Comparison of ENCODE assay signal across 14 cellular contexts in genomic region chr2:36731941-36732700, GRCh38. TPM values are rescaled to one million over a fixed set of nuclear protein-coding genes. Genes with fewer than 3 reads are reported as not detected.
DNase-seq lines count a peak whose midpoint lies in the region; ATAC-seq, FAIRE-seq and TF ChIP-seq lines count a peak whose summit lies in the region.
"Had no signal": no experiment of that assay in that cellular context is flagged by ENCODE, and none has a peak within 500 bp of the region (broad histone marks: within the 10 kb centered on the region; RNA-seq: fewer than 3 reads in every experiment).

No MANE protein-coding gene starts in this region.

- H3K4me1 ChIP-seq in HAP-1 (peaks cover 28% of the 10 kb centered on the region), astrocyte (ENCODE audit: insufficient read depth, low read length) (no peaks in the 10 kb centered on the region), keratinocyte (ENCODE audit: control insufficient read depth, extremely low read depth, insufficient read depth, low read length) (no peaks in the 10 kb centered on the region)

- peak; percentile 52 for DNase-seq in AG09309 (ENCODE audit: low read depth)
- DNase-seq in HAP-1 (ENCODE audit: low spot score in 2 of 2) = peak; percentile 82 to 97
- peak; percentile 61 for DNase-seq in astrocyte (ENCODE audit: low read depth)
- DNase-seq in keratinocyte (ENCODE audit: low read depth, low spot score) = no peak
- no peak for DNase-seq in activated T-cell treated with anti-CD3 and anti-CD28 coated beads for 4 hours
- no peak for DNase-seq in activated CD4-positive, CD25-positive, alpha-beta regulatory T cell (lab: John Stamatoyannopoulos, UW)
- DNase-seq in stimulated activated CD4-positive, alpha-beta T cell treated with anti-CD3 and anti-CD28 coated beads, Interleukin-2, amount 100 ng/mL, for 24 hours = no peak
- DNase-seq: mesendoderm, NCI-H2171, occipital lobe, substantia nigra had no signal

- H3K27me3 ChIP-seq in HAP-1 (ENCODE audit: low read depth) (no peaks in the 10 kb centered on the region), astrocyte (ENCODE audit: insufficient read depth, low read length) (no peaks in the 10 kb centered on the region), keratinocyte (ENCODE audit: control insufficient read depth, extremely low read depth, insufficient read depth, low read length) (no peaks in the 10 kb centered on the region)

- ATAC-seq in GM21390 (IDR thresholded peaks at IDR 0.05; ENCODE audit: unreplicated experiment) = no peak

- H3K9me3 ChIP-seq in HAP-1 (peaks cover 4% of the 10 kb centered on the region; the same call in 1 of the 2 replicates), astrocyte (ENCODE audit: insufficient read depth, low read depth, low read length) (peaks cover 4% of the 10 kb centered on the region), keratinocyte (ENCODE audit: control insufficient read depth, low read depth, low read length) (no peaks in the 10 kb centered on the region)

- H3K4me3 ChIP-seq in AG09309 (ENCODE audit: control insufficient read depth, low read depth, low read length) = no peak overlapping the region
- H3K4me3 ChIP-seq in HAP-1 = no peak overlapping the region
- H3K4me3 ChIP-seq in astrocyte (ENCODE audit: insufficient read depth, low read depth, low read length) = no peak overlapping the region
- no peak overlapping the region for H3K4me3 ChIP-seq in keratinocyte (ENCODE audit: control insufficient read depth in 2 of 3, extremely low read depth in 1 of 3, insufficient read depth in 2 of 3, low read depth in 1 of 3, low read length in 3 of 3)

- no peaks in the 10 kb centered on the region for H3K9me1 ChIP-seq in keratinocyte (ENCODE audit: control insufficient read depth, extremely low read depth, insufficient read depth, low read length)

- H4K20me1 ChIP-seq in astrocyte (ENCODE audit: insufficient read depth, low read length) = no peaks in the 10 kb centered on the region
- no peaks in the 10 kb centered on the region for H4K20me1 ChIP-seq in keratinocyte (ENCODE audit: control insufficient read depth, extremely low read depth, insufficient read depth, low read length)

- dilution Hi-C loops in keratinocyte (cut with MboI; ENCODE audit: extremely low pct_ligation_motif_present, low sequenced_read_pairs) = no loop called here

- H3K4me2 ChIP-seq in astrocyte (ENCODE audit: low read length) = no peak overlapping the region
- peak overlapping the region; percentile 33 for H3K4me2 ChIP-seq in keratinocyte (ENCODE audit: control insufficient read depth, extremely low read depth, insufficient read depth, low read depth, low read length)

- no peaks in the 10 kb centered on the region for H3K36me3 ChIP-seq in HAP-1 (replicated peaks)
- no peaks in the 10 kb centered on the region for H3K36me3 ChIP-seq in astrocyte (ENCODE audit: insufficient read depth, low read length)
- H3K36me3 ChIP-seq in keratinocyte (ENCODE audit: control insufficient read depth in 2 of 2, extremely low read depth in 1 of 2, insufficient read depth in 2 of 2, low read length in 2 of 2) = no peaks in the 10 kb centered on the region

- H3K9ac ChIP-seq in astrocyte (ENCODE audit: low read length) (no peak overlapping the region), keratinocyte (ENCODE audit: control insufficient read depth, extremely low read depth, insufficient read depth, low read length) (no peak overlapping the region)

- H3K27ac ChIP-seq in astrocyte (ENCODE audit: low read depth, low read length) (no peak overlapping the region), keratinocyte (ENCODE audit: control insufficient read depth, insufficient read depth, low read length) (no peak overlapping the region)
- H3K27ac ChIP-seq: epithelial cell of prostate had no signal

- in situ Hi-C loops in HAP-1 (cut with MboI; ENCODE audit: low sequenced_read_pairs) = no loop called here

- H2AFZ ChIP-seq in astrocyte (ENCODE audit: low read depth, low read length) = no peak overlapping the region
- H2AFZ ChIP-seq in keratinocyte (ENCODE audit: control insufficient read depth, low read length) = no peak overlapping the region

- H3K79me2 ChIP-seq in astrocyte (ENCODE audit: insufficient read depth, low read length) (no peaks in the 10 kb centered on the region), keratinocyte (ENCODE audit: control insufficient read depth, insufficient read depth, low read length) (no peaks in the 10 kb centered on the region)

- no peaks in the 10 kb centered on the region for H3K9me3 Mint-ChIP-seq in astrocyte (ENCODE audit: unreplicated experiment)

- H3K27ac Mint-ChIP-seq in astrocyte (ENCODE audit: unreplicated experiment) = no peak overlapping the region

- peaks cover 5% of the 10 kb centered on the region for H3K36me3 Mint-ChIP-seq in astrocyte (ENCODE audit: low read depth, unreplicated experiment)

- no peaks in the 10 kb centered on the region for H3K4me1 Mint-ChIP-seq in astrocyte (ENCODE audit: low read depth, unreplicated experiment)

- FAIRE-seq in astrocyte (lab: Jason Lieb, UNC) (no peak), keratinocyte (lab: Jason Lieb, UNC) (peak; percentile 78)

- TF ChIP-seq CTCF in AG09309 (IDR thresholded peaks at IDR 0.05; ENCODE audit: control insufficient read depth, insufficient read depth, low read depth, low read length, missing control alignments) (no peak), astrocyte (IDR thresholded peaks at IDR 0.05; ENCODE audit: insufficient read depth, low read depth, low read length) (no peak), keratinocyte (optimal IDR thresholded peaks at IDR 0.05 in 1 of 3, IDR thresholded peaks at IDR 0.05 in 1 of 3, conservative IDR thresholded peaks at IDR 0.05 in 1 of 3; ENCODE audit: extremely low read depth in 1 of 3, insufficient read depth in 2 of 3, low read length in 3 of 3) (no peak)

- H3K4me3 Mint-ChIP-seq in astrocyte (ENCODE audit: unreplicated experiment) = no peak overlapping the region

- peaks cover 6% of the 10 kb centered on the region for H3K27me3 Mint-ChIP-seq in astrocyte (ENCODE audit: low read depth, unreplicated experiment)

RNA-seq across cellular contexts. Expression of gene VIT, which starts 35.6 kb away (rescaled TPM):
- not detected in 2 replicates for total RNA-seq in astrocyte
- 0.33 to 0.79 TPM (median 0.75 TPM) in 3 replicates for polyA plus RNA-seq in keratinocyte
- not detected for polyA plus RNA-seq in keratinocyte (2011; ENCODE audit: low read depth)
- polyA plus RNA-seq in keratinocyte (2011; cell fraction: cytosol; rRNA removed) = 0.23 and 0.25 TPM in 2 replicates
- polyA plus RNA-seq in keratinocyte (2011; cell fraction: nucleus; rRNA removed) = 0.37 TPM in 2 replicates
- 0.26 TPM in 1 of 2 replicates, not detected in the other for polyA plus RNA-seq in keratinocyte (2012; ENCODE audit: low replicate concordance)
- polyA minus RNA-seq in keratinocyte = 0.36 to 0.96 TPM in 2 of 3 replicates, not detected in the other
- not detected for polyA minus RNA-seq in keratinocyte (2011; cell fraction: cytosol; rRNA and poly(A)+ RNA removed)
- 0.21 TPM in 1 of 2 replicates, not detected in the other for polyA minus RNA-seq in keratinocyte (2011; cell fraction: nucleus; rRNA and poly(A)+ RNA removed)
- total RNA-seq: occipital lobe had no signal
- polyA plus RNA-seq: AG04450 had no signal

Comparison
In these comparisons a context has a peak if more than half of its experiments do, and no peak if none do; other contexts are left out.
1. DNase-seq: peak in AG09309 (single experiment), HAP-1 (2 of 2) and astrocyte (single experiment); none in keratinocyte (single experiment), activated T-cell treated with anti-CD3 and anti-CD28 coated beads for 4 hours (single experiment), activated CD4-positive, CD25-positive, alpha-beta regulatory T cell (0 of 4) and stimulated activated CD4-positive, alpha-beta T cell treated with anti-CD3 and anti-CD28 coated beads, Interleukin-2, amount 100 ng/mL, for 24 hours (0 of 2).